Comparison of ENCODE assay signal across 10 cellular contexts in genomic region chr4:87060957-87061356, GRCh38.
A peak's percentile ranks its signal among the peaks of the same experiment; 100 is the strongest.
DNase-seq lines count a peak whose midpoint lies in the region; ATAC-seq and TF ChIP-seq lines count a peak whose summit lies in the region.
"Had no signal": no experiment of that assay in that cellular context is flagged by ENCODE, and none has a peak within 500 bp of the region (broad histone marks: within the 10 kb centered on the region; RNA-seq: fewer than 3 reads in every experiment).

No MANE protein-coding gene starts in this region.

- H3K27me3 ChIP-seq in sigmoid colon: no peaks in the 10 kb centered on the region

- intact Hi-C loops in sigmoid colon (cut with DNase I): loop anchor here (5.0 kb wide), 1 partner anchor 54 kb away; no protein-coding TSS in a partner anchor

- no peak overlapping the region for H3K4me3 ChIP-seq in sigmoid colon

- H3K36me3 ChIP-seq in sigmoid colon: no peaks in the 10 kb centered on the region

- H3K4me1 ChIP-seq in sigmoid colon: peaks cover 0 to 76% (median 63%) of the 10 kb centered on the region in 4 donors

- no peaks in the 10 kb centered on the region for H3K9me3 Mint-ChIP-seq in chondrocyte (ENCODE audit: low read depth)
- H3K9me3 Mint-ChIP-seq: activated naive CD4-positive, alpha-beta T cell treated with anti-CD3 and anti-CD28 coated beads, Interleukin-2, amount 50 U/mL, for 24 hours had no signal

- TF ChIP-seq POLR2A in sigmoid colon (IDR thresholded peaks at IDR 0.05): no peak

- H3K4me1 Mint-ChIP-seq in chondrocyte (ENCODE audit: low read depth): peaks cover 29% of the 10 kb centered on the region

- H3K4me3 Mint-ChIP-seq in chondrocyte (ENCODE audit: unreplicated experiment): no peak overlapping the region
- H3K4me3 Mint-ChIP-seq: activated naive CD4-positive, alpha-beta T cell treated with anti-CD3 and anti-CD28 coated beads, Interleukin-2, amount 50 U/mL, for 24 hours had no signal

- peak overlapping the region; percentile 63 for H3K27ac Mint-ChIP-seq in chondrocyte (ENCODE audit: unreplicated experiment)
- H3K27ac Mint-ChIP-seq: activated naive CD4-positive, alpha-beta T cell treated with anti-CD3 and anti-CD28 coated beads, Interleukin-2, amount 50 U/mL, for 24 hours had no signal

- H3K27me3 Mint-ChIP-seq in chondrocyte (ENCODE audit: low read depth): no peaks in the 10 kb centered on the region
- H3K27me3 Mint-ChIP-seq: activated naive CD4-positive, alpha-beta T cell treated with anti-CD3 and anti-CD28 coated beads, Interleukin-2, amount 50 U/mL, for 24 hours had no signal

- peaks cover 5% of the 10 kb centered on the region for H3K36me3 Mint-ChIP-seq in chondrocyte (ENCODE audit: low read depth)

- peak in 3 of 4 donors; percentile 13 to 89 (median 71) for TF ChIP-seq EP300 in sigmoid colon (IDR thresholded peaks at IDR 0.05)

- ATAC-seq in HG03175 (IDR thresholded peaks at IDR 0.05; ENCODE audit: unreplicated experiment) (no peak), GM21576 (IDR thresholded peaks at IDR 0.05; ENCODE audit: unreplicated experiment) (no peak)

- H3K27ac ChIP-seq in sigmoid colon: peak overlapping the region; percentile 39 to 84 (median 76)

- no peaks in the 10 kb centered on the region for H3K9me3 ChIP-seq in sigmoid colon

- TF ChIP-seq CTCF in chondrocyte (IDR thresholded peaks at IDR 0.05) (no peak), sigmoid colon (IDR thresholded peaks at IDR 0.05) (no peak)

- 22 to 70% methylated on average over 5 of the region's 5 CpGs for WGBS in sigmoid colon, 2 donors

- DNase-seq in DMS53 (lab: John Stamatoyannopoulos, UW): peak; percentile 21
- no peak for DNase-seq in DMS53 treated with DMSO at 0.1 percent for 48 hours (lab: John Stamatoyannopoulos, UW; ENCODE audit: unreplicated experiment)
- DNase-seq in LoVo (ENCODE audit: low spot score): peak; percentile 79
- no peak for DNase-seq in chondrocyte (ENCODE audit: low spot score)
- no peak for DNase-seq in sigmoid colon
- DNase-seq in ACHN: no peak
- DNase-seq: 8988T had no signal

- in situ Hi-C loops in ACHN (cut with HindIII; ENCODE audit: low pct_ligation_motif_present, low pct_unique_long_range_greater_than_20kb, low sequenced_read_pairs): no loop called here

Comparison
In these comparisons a context has a peak if more than half of its experiments do, and no peak if none do; other contexts are left out.
1. DNase-seq: peak in DMS53 (single experiment) and LoVo (single experiment); none in DMS53 treated with DMSO at 0.1 percent for 48 hours (single experiment), chondrocyte (single experiment), sigmoid colon (single experiment) and ACHN (single experiment).